1 cellular context compared by ENCODE assay signal in the genomic region with DNA sequence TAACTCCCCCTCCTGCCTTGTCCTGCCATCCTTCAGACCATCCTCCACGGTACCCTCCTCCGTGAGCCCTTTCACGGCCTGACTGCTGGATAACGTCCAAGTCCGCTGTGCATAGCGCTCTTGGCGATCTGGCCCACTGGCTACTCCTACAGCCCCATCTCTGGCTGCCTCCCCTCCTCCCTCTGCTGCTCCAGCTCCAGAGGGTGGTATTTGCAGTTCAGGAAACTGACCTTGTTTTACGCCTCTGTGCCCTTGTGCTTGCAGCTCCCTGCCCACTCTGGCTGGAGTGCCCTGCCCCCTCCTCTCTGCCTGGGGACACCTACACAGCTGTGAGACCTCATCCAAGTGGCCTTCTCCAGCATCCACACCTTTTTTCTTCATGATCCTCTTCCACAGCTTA.
TF ChIP-seq lines count a peak whose summit lies in the region.

No MANE protein-coding gene starts in this region.

TF ChIP-seq in HepG2, 621 proteins besides CTCF, POLR2A, EP300 and RAD21 (continued from another document and continues in another):
- TF ChIP-seq, protein P1, sequence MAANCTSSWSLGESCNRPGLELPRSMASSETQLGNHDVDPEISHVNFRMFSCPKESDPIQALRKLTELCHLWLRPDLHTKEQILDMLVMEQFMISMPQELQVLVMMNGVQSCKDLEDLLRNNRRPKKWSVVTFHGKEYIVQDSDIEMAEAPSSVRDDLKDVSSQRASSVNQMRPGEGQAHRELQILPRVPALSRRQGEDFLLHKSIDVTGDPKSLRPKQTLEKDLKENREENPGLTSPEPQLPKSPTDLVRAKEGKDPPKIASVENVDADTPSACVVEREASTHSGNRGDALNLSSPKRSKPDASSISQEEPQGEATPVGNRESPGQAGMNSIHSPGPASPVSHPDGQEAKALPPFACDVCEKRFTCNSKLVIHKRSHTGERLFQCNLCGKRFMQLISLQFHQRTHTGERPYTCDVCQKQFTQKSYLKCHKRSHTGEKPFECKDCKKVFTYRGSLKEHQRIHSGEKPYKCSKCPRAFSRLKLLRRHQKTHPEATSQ (CRISPR knock-in tag; IDR thresholded peaks at IDR 0.05; ENCODE audit: borderline replicate concordance): no peak
- TF ChIP-seq RELA (CRISPR knock-in tag; IDR thresholded peaks at IDR 0.05) (no peak), ZFP82 (CRISPR knock-in tag; IDR thresholded peaks at IDR 0.05; ENCODE audit: borderline replicate concordance) (no peak), ZNF563 (CRISPR knock-in tag; IDR thresholded peaks at IDR 0.05) (no peak), JDP2 (CRISPR knock-in tag; IDR thresholded peaks at IDR 0.05; ENCODE audit: borderline replicate concordance) (no peak), MTF1 (CRISPR knock-in tag; IDR thresholded peaks at IDR 0.05) (no peak), JUND (CRISPR knock-in tag; IDR thresholded peaks at IDR 0.05) (0 out of 2 replicates have a peak, but pooled peaks have one; percentile 13), ZNF546 (CRISPR knock-in tag; conservative IDR thresholded peaks at IDR 0.05) (no peak), IRF2 (CRISPR knock-in tag; IDR thresholded peaks at IDR 0.05) (peak; percentile 69; the same call in 1 of the 2 replicates), TEAD3 (CRISPR knock-in tag; optimal IDR thresholded peaks at IDR 0.05; ENCODE audit: borderline replicate concordance) (peak; percentile 88), ZNF549 (CRISPR knock-in tag; IDR thresholded peaks at IDR 0.05) (no peak), ZNF83 (CRISPR knock-in tag; IDR thresholded peaks at IDR 0.05; ENCODE audit: borderline replicate concordance) (no peak), EHMT2 (IDR thresholded peaks at IDR 0.05; ENCODE audit: borderline replicate concordance, low read depth, low read length) (no peak), FOSL1 (CRISPR knock-in tag; IDR thresholded peaks at IDR 0.05; ENCODE audit: borderline replicate concordance) (no peak), MEIS2 (CRISPR knock-in tag; IDR thresholded peaks at IDR 0.05) (no peak), SUZ12 (IDR thresholded peaks at IDR 0.05; ENCODE audit: low read depth, low read length) (no peak), ZBTB38 (CRISPR knock-in tag; IDR thresholded peaks at IDR 0.05) (0 out of 2 replicates have a peak, but pooled peaks have one; percentile 15), SIX1 (CRISPR knock-in tag; IDR thresholded peaks at IDR 0.05; ENCODE audit: borderline replicate concordance) (no peak), BHLHE40 (IDR thresholded peaks at IDR 0.05; ENCODE audit: low read length) (no peak), PAWR (CRISPR knock-in tag; IDR thresholded peaks at IDR 0.05; ENCODE audit: borderline replicate concordance) (no peak), ZNF557 (CRISPR knock-in tag; IDR thresholded peaks at IDR 0.05) (no peak), ZBTB3 (CRISPR knock-in tag; IDR thresholded peaks at IDR 0.05; ENCODE audit: borderline replicate concordance, low read depth) (no peak), GFI1 (CRISPR knock-in tag; IDR thresholded peaks at IDR 0.05; ENCODE audit: borderline replicate concordance) (no peak), IKZF4 (CRISPR knock-in tag; IDR thresholded peaks at IDR 0.05; ENCODE audit: borderline replicate concordance, low read depth, not compliant biosample characterization) (no peak), KAT2B (IDR thresholded peaks at IDR 0.05; ENCODE audit: borderline replicate concordance, low read depth, low read length) (no peak), ARNTL (CRISPR knock-in tag; IDR thresholded peaks at IDR 0.05) (0 out of 2 replicates have a peak, but pooled peaks have one; percentile 37), ERF (CRISPR knock-in tag; IDR thresholded peaks at IDR 0.05) (no peak), TBX3 (IDR thresholded peaks at IDR 0.05; ENCODE audit: borderline replicate concordance) (no peak), FOXA3 (CRISPR knock-in tag; IDR thresholded peaks at IDR 0.05) (peak; percentile 19; the same call in 1 of the 2 replicates)
- TF ChIP-seq, protein P2, sequence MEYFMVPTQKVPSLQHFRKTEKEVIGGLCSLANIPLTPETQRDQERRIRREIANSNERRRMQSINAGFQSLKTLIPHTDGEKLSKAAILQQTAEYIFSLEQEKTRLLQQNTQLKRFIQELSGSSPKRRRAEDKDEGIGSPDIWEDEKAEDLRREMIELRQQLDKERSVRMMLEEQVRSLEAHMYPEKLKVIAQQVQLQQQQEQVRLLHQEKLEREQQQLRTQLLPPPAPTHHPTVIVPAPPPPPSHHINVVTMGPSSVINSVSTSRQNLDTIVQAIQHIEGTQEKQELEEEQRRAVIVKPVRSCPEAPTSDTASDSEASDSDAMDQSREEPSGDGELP (IDR thresholded peaks at IDR 0.05; ENCODE audit: borderline replicate concordance, low read depth): no peak
- TF ChIP-seq, protein P3, sequence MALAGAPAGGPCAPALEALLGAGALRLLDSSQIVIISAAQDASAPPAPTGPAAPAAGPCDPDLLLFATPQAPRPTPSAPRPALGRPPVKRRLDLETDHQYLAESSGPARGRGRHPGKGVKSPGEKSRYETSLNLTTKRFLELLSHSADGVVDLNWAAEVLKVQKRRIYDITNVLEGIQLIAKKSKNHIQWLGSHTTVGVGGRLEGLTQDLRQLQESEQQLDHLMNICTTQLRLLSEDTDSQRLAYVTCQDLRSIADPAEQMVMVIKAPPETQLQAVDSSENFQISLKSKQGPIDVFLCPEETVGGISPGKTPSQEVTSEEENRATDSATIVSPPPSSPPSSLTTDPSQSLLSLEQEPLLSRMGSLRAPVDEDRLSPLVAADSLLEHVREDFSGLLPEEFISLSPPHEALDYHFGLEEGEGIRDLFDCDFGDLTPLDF (CRISPR knock-in tag; IDR thresholded peaks at IDR 0.05): no peak
- TF ChIP-seq, protein P4, sequence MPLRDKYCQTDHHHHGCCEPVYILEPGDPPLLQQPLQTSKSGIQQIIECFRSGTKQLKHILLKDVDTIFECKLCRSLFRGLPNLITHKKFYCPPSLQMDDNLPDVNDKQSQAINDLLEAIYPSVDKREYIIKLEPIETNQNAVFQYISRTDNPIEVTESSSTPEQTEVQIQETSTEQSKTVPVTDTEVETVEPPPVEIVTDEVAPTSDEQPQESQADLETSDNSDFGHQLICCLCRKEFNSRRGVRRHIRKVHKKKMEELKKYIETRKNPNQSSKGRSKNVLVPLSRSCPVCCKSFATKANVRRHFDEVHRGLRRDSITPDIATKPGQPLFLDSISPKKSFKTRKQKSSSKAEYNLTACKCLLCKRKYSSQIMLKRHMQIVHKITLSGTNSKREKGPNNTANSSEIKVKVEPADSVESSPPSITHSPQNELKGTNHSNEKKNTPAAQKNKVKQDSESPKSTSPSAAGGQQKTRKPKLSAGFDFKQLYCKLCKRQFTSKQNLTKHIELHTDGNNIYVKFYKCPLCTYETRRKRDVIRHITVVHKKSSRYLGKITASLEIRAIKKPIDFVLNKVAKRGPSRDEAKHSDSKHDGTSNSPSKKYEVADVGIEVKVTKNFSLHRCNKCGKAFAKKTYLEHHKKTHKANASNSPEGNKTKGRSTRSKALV (CRISPR knock-in tag; IDR thresholded peaks at IDR 0.05): no peak
- TF ChIP-seq, protein P5, sequence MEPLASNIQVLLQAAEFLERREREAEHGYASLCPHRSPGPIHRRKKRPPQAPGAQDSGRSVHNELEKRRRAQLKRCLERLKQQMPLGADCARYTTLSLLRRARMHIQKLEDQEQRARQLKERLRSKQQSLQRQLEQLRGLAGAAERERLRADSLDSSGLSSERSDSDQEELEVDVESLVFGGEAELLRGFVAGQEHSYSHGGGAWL (CRISPR knock-in tag; IDR thresholded peaks at IDR 0.05): no peak
- TF ChIP-seq, protein P6, sequence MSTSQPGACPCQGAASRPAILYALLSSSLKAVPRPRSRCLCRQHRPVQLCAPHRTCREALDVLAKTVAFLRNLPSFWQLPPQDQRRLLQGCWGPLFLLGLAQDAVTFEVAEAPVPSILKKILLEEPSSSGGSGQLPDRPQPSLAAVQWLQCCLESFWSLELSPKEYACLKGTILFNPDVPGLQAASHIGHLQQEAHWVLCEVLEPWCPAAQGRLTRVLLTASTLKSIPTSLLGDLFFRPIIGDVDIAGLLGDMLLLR (CRISPR knock-in tag; IDR thresholded peaks at IDR 0.05): no peak
- TF ChIP-seq, protein P7, sequence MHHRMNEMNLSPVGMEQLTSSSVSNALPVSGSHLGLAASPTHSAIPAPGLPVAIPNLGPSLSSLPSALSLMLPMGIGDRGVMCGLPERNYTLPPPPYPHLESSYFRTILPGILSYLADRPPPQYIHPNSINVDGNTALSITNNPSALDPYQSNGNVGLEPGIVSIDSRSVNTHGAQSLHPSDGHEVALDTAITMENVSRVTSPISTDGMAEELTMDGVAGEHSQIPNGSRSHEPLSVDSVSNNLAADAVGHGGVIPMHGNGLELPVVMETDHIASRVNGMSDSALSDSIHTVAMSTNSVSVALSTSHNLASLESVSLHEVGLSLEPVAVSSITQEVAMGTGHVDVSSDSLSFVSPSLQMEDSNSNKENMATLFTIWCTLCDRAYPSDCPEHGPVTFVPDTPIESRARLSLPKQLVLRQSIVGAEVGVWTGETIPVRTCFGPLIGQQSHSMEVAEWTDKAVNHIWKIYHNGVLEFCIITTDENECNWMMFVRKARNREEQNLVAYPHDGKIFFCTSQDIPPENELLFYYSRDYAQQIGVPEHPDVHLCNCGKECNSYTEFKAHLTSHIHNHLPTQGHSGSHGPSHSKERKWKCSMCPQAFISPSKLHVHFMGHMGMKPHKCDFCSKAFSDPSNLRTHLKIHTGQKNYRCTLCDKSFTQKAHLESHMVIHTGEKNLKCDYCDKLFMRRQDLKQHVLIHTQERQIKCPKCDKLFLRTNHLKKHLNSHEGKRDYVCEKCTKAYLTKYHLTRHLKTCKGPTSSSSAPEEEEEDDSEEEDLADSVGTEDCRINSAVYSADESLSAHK (CRISPR knock-in tag; IDR thresholded peaks at IDR 0.05; ENCODE audit: borderline replicate concordance): no peak
- TF ChIP-seq, protein P8, sequence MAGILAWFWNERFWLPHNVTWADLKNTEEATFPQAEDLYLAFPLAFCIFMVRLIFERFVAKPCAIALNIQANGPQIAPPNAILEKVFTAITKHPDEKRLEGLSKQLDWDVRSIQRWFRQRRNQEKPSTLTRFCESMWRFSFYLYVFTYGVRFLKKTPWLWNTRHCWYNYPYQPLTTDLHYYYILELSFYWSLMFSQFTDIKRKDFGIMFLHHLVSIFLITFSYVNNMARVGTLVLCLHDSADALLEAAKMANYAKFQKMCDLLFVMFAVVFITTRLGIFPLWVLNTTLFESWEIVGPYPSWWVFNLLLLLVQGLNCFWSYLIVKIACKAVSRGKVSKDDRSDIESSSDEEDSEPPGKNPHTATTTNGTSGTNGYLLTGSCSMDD (CRISPR knock-in tag; IDR thresholded peaks at IDR 0.05): no peak
- TF ChIP-seq, protein P9, sequence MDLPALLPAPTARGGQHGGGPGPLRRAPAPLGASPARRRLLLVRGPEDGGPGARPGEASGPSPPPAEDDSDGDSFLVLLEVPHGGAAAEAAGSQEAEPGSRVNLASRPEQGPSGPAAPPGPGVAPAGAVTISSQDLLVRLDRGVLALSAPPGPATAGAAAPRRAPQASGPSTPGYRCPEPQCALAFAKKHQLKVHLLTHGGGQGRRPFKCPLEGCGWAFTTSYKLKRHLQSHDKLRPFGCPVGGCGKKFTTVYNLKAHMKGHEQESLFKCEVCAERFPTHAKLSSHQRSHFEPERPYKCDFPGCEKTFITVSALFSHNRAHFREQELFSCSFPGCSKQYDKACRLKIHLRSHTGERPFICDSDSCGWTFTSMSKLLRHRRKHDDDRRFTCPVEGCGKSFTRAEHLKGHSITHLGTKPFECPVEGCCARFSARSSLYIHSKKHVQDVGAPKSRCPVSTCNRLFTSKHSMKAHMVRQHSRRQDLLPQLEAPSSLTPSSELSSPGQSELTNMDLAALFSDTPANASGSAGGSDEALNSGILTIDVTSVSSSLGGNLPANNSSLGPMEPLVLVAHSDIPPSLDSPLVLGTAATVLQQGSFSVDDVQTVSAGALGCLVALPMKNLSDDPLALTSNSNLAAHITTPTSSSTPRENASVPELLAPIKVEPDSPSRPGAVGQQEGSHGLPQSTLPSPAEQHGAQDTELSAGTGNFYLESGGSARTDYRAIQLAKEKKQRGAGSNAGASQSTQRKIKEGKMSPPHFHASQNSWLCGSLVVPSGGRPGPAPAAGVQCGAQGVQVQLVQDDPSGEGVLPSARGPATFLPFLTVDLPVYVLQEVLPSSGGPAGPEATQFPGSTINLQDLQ (CRISPR knock-in tag; IDR thresholded peaks at IDR 0.05): no peak
